14 cellular contexts compared by ENCODE assay signal in the genomic region with DNA sequence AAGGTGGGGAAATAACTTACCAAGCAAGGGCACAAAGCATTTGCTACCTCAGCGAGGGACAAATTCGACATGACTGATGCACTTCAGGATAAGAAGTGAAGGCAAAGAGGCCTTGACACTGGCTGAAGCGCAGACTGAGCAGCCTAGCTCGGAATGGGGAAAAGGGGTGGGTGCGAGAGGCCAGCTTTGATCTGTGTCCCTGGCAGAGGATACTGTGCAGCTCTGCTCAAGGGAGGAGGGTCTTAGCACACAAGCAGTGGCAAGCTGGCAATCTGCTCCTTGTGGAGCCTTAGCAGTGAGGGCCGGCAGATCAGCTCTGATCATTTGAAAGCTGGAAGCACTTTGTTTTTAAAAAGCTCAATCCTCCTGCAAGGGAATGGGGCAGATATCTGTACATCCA.
"Had no signal": no experiment of that assay in that cellular context is flagged by ENCODE, and none has a peak within 500 bp of the region (broad histone marks: within the 10 kb centered on the region; RNA-seq: fewer than 3 reads in every experiment).

No MANE protein-coding gene starts in this region.

- H3K4me1 Mint-ChIP-seq: activated CD4-positive, alpha-beta T cell treated with anti-CD3 and anti-CD28 coated beads, Interleukin-2, amount 10 ng/mL, durations not matched to agents 24 days and 14 days; activated T-helper 17 cell treated with anti-CD3 and anti-CD28 coated beads, Interleukin-2, amount 50 U/mL, for 72 hours; stimulated activated naive CD8-positive, alpha-beta T cell treated with anti-CD3 and anti-CD28 coated beads, Interleukin-15, amount 100 ng/mL, for 72 hours had no signal

- H3K9me3 Mint-ChIP-seq: activated CD4-positive, alpha-beta T cell treated with anti-CD3 and anti-CD28 coated beads, Interleukin-2, amount 10 ng/mL, durations not matched to agents 24 days and 14 days; activated naive CD4-positive, alpha-beta T cell treated with anti-CD3 and anti-CD28 coated beads for 36 hours; activated T-helper 17 cell treated with anti-CD3 and anti-CD28 coated beads, Interleukin-2, amount 50 U/mL, for 72 hours; neural crest cell; stimulated activated naive CD8-positive, alpha-beta T cell treated with anti-CD3 and anti-CD28 coated beads, Interleukin-15, amount 100 ng/mL, for 72 hours; T-helper 2 cell treated with Interferon-gamma antibody and Interleukin-4, amounts not matched to agents 5 μg/mL and 100 μg/mL, for 36 hours had no signal

- H3K27ac Mint-ChIP-seq: activated CD4-positive, alpha-beta T cell treated with anti-CD3 and anti-CD28 coated beads, Interleukin-2, amount 10 ng/mL, durations not matched to agents 24 days and 14 days; activated CD8-positive, alpha-beta T cell treated with anti-CD3 and anti-CD28 coated beads, Interleukin-2, amount 10 ng/mL, durations not matched to agents 7 days and 5 days; activated naive CD4-positive, alpha-beta T cell treated with anti-CD3 and anti-CD28 coated beads for 36 hours; activated T-helper 17 cell treated with anti-CD3 and anti-CD28 coated beads, Interleukin-2, amount 50 U/mL, for 72 hours; stimulated activated naive CD8-positive, alpha-beta T cell treated with anti-CD3 and anti-CD28 coated beads, Interleukin-15, amount 100 ng/mL, for 72 hours; T-helper 2 cell treated with Interferon-gamma antibody and Interleukin-4, amounts not matched to agents 5 μg/mL and 100 μg/mL, for 36 hours had no signal

- H3K9me3 ChIP-seq: ovary, testis, upper lobe of left lung had no signal

- H3K4me1 ChIP-seq: upper lobe of left lung had no signal

- H3K27ac ChIP-seq: ovary, testis, upper lobe of left lung had no signal

- ATAC-seq: activated CD8-positive, alpha-beta T cell treated with anti-CD3 and anti-CD28 coated beads, Interleukin-2, amount 10 ng/mL, durations not matched to agents 7 days and 5 days; activated T-helper 17 cell treated with anti-CD3 and anti-CD28 coated beads, Interleukin-2, amount 50 U/mL, for 72 hours; stimulated activated naive CD8-positive, alpha-beta T cell treated with anti-CD3 and anti-CD28 coated beads, Interleukin-15, amount 100 ng/mL, for 72 hours had no signal

- H3K36me3 ChIP-seq: ovary, upper lobe of left lung had no signal

- H3K4me3 Mint-ChIP-seq: activated CD4-positive, alpha-beta T cell treated with anti-CD3 and anti-CD28 coated beads, Interleukin-2, amount 10 ng/mL, durations not matched to agents 24 days and 14 days; activated CD8-positive, alpha-beta T cell treated with anti-CD3 and anti-CD28 coated beads, Interleukin-2, amount 10 ng/mL, durations not matched to agents 7 days and 5 days; activated naive CD4-positive, alpha-beta T cell treated with anti-CD3 and anti-CD28 coated beads for 36 hours; activated T-helper 17 cell treated with anti-CD3 and anti-CD28 coated beads, Interleukin-2, amount 50 U/mL, for 72 hours; neural crest cell; stimulated activated naive CD8-positive, alpha-beta T cell treated with anti-CD3 and anti-CD28 coated beads, Interleukin-15, amount 100 ng/mL, for 72 hours; T-helper 2 cell treated with Interferon-gamma antibody and Interleukin-4, amounts not matched to agents 5 μg/mL and 100 μg/mL, for 36 hours had no signal

- H3K4me3 ChIP-seq: ovary, testis, upper lobe of left lung had no signal

- H3K27me3 ChIP-seq: ovary, testis, upper lobe of left lung had no signal

- DNase-seq: activated CD4-positive, alpha-beta T cell treated with anti-CD3 and anti-CD28 coated beads, Interleukin-2, amount 10 ng/mL, durations not matched to agents 24 days and 14 days; activated CD4-positive, CD25-positive, alpha-beta regulatory T cell; activated CD8-positive, alpha-beta T cell treated with anti-CD3 and anti-CD28 coated beads, Interleukin-2, amount 10 ng/mL, durations not matched to agents 7 days and 5 days; activated naive CD4-positive, alpha-beta T cell treated with anti-CD3 and anti-CD28 coated beads for 36 hours; activated T-cell treated with anti-CD3 and anti-CD28 coated beads for 4 hours; kidney; stimulated activated CD4-positive, alpha-beta T cell treated with anti-CD3 and anti-CD28 coated beads, Interleukin-1b, Interleukin-23, amount 100 ng/mL, for 48 hours; stimulated activated naive CD8-positive, alpha-beta T cell treated with anti-CD3 and anti-CD28 coated beads, Interleukin-15, amount 100 ng/mL, for 72 hours; upper lobe of left lung had no signal
